28 cellular contexts compared by ENCODE assay signal in the genomic region with DNA sequence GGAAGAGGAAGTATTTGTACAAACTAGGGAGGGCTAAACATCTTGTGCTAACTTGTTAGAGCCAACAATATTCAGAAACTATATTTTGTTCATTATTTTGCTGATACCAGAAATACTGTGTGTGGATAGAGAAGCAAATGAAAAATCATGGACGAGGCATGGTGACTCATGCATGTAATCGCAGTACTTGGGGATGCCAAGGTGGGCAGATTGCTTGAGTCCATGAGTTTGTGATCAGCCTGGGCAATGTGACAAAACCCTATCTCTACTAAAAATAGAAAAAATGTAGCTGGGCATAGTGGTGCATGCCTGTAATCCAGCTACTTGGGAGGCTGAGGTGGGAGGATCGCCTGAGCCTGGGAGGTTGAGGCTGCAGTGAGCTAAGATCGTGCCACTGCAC. TPM values are rescaled to one million over a fixed set of nuclear protein-coding genes. Genes with fewer than 3 reads are reported as not detected.
DNase-seq lines count a peak whose midpoint lies in the region; ATAC-seq, FAIRE-seq and TF ChIP-seq lines count a peak whose summit lies in the region.
"Had no signal": no experiment of that assay in that cellular context is flagged by ENCODE, and none has a peak within 500 bp of the region (broad histone marks: within the 10 kb centered on the region; RNA-seq: fewer than 3 reads in every experiment).

No MANE protein-coding gene starts in this region.

- H2AK9ac ChIP-seq in IMR-90 (replicated peaks; ENCODE audit: low read depth, low read length, poor library complexity): no peak overlapping the region

- TF ChIP-seq EP300 in K562 (IDR thresholded peaks at IDR 0.05; ENCODE audit: low read length): no peak

- TF ChIP-seq CTCF in IMR-90 (conservative IDR thresholded peaks at IDR 0.05; ENCODE audit: low read depth, low read length): no peak
- TF ChIP-seq CTCF in K562 (IDR thresholded peaks at IDR 0.05 in 2 of 3, conservative IDR thresholded peaks at IDR 0.05 in 1 of 3; ENCODE audit: insufficient read depth in 2 of 3, low read depth in 1 of 3, low read length in 3 of 3): no peak

- intact Hi-C loops in IMR-90 (cut with micrococcal nuclease): no loop called here
- intact Hi-C loops in K562 (cut with micrococcal nuclease): loop anchor here (10.0 kb wide), 1 partner anchor 55 kb away; the partner anchor contains the start of gene NSUN4

- no peak overlapping the region for H4K91ac ChIP-seq in IMR-90 (ENCODE audit: insufficient read depth, low read depth, low read length)

- H3K27ac ChIP-seq in IMR-90 (ENCODE audit: insufficient read depth, low read length): no peak overlapping the region
- no peak overlapping the region for H3K27ac ChIP-seq in K562 (ENCODE audit: extremely low read depth, low read depth, low read length)
- H3K27ac ChIP-seq: HL-60, tibial artery, vagina had no signal

- H3K14ac ChIP-seq in IMR-90 (replicated peaks; ENCODE audit: low read depth, low read length): peak overlapping the region; percentile 58; the same call in 1 of the 2 replicates

- H3K27me3 ChIP-seq in IMR-90 (ENCODE audit: control insufficient read depth, insufficient read depth, low read length) (no peaks in the 10 kb centered on the region), K562 (ENCODE audit: control insufficient read depth in 2 of 2, insufficient read depth in 2 of 2, low read length in 2 of 2) (no peaks in the 10 kb centered on the region)
- H3K27me3 ChIP-seq: BLaER1 treated with 17β-estradiol and CSF1 and Interleukin-3, amounts not matched to agents 10 nM and 100 nM; tibial artery; vagina had no signal

- H3K23ac ChIP-seq in IMR-90 (ENCODE audit: low read depth, low read length): no peak overlapping the region

- peak overlapping the region; percentile 51 for H3K27ac Mint-ChIP-seq in activated naive CD8-positive, alpha-beta T cell treated with anti-CD3 and anti-CD28 coated beads, Interleukin-2, amount 10 ng/mL, durations not matched to agents 7 days and 5 days
- H3K27ac Mint-ChIP-seq in activated naive CD8-positive, alpha-beta T cell treated with anti-CD3 and anti-CD28 coated beads, Interleukin-2, amount 50 U/mL, for 24 hours: no peak overlapping the region
- H3K27ac Mint-ChIP-seq: activated B cell treated with CpG ODN at 0.5 μM for 24 hours; activated naive CD4-positive, alpha-beta T cell treated with anti-CD3 and anti-CD28 coated beads, Interleukin-2, amount 50 U/mL, for 72 hours; activated T-helper 2 cell treated with anti-CD3 and anti-CD28 coated beads, Interferon-gamma antibody, Interleukin-2, Interleukin-4, amounts not matched to agents 10 μg/mL and 5 μg/mL and 100 μg/mL, durations not matched to agents 14 hours and 24 hours and 36 hours; memory B cell; nephron had no signal

- no peak overlapping the region for H3K56ac ChIP-seq in IMR-90 (ENCODE audit: extremely low read depth, insufficient read depth, low read length)

- H3K9ac ChIP-seq in IMR-90 (ENCODE audit: low read depth, low read length): no peak overlapping the region
- H3K9ac ChIP-seq in K562 (ENCODE audit: insufficient read depth in 1 of 2, low read depth in 2 of 2, low read length in 2 of 2): no peak overlapping the region
- H3K9ac ChIP-seq: BLaER1 treated with 17β-estradiol and CSF1 and Interleukin-3, amounts not matched to agents 10 nM and 100 nM had no signal

- peaks cover 24% of the 10 kb centered on the region for H3K4me1 Mint-ChIP-seq in activated naive CD8-positive, alpha-beta T cell treated with anti-CD3 and anti-CD28 coated beads, Interleukin-2, amount 10 ng/mL, durations not matched to agents 7 days and 5 days
- peaks cover 10% of the 10 kb centered on the region for H3K4me1 Mint-ChIP-seq in activated naive CD8-positive, alpha-beta T cell treated with anti-CD3 and anti-CD28 coated beads, Interleukin-2, amount 50 U/mL, for 24 hours
- H3K4me1 Mint-ChIP-seq: activated B cell treated with CpG ODN at 0.5 μM for 24 hours, memory B cell had no signal

- WGBS in IMR-90 (ENCODE audit: extremely low coverage in 2 of 2, insufficient read length in 1 of 2), 2 experiments: no CpG with 5 or more reads among the region's 4 CpGs
- 87% methylated on average over 4 of the region's 4 CpGs for WGBS in K562 (ENCODE audit: insufficient coverage, low coverage, missing lambda C conversion rate)

- no peak overlapping the region for H3K18ac ChIP-seq in IMR-90 (ENCODE audit: low read depth, low read length)

- H4K20me1 ChIP-seq in IMR-90 (ENCODE audit: insufficient read depth, low read length) (peaks cover 25% of the 10 kb centered on the region), K562 (replicated peaks; ENCODE audit: control insufficient read depth, insufficient read depth, low read length) (no peaks in the 10 kb centered on the region)

- no peaks in the 10 kb centered on the region for H3K9me3 Mint-ChIP-seq in activated naive CD8-positive, alpha-beta T cell treated with anti-CD3 and anti-CD28 coated beads, Interleukin-2, amount 10 ng/mL, durations not matched to agents 7 days and 5 days
- H3K9me3 Mint-ChIP-seq in activated naive CD8-positive, alpha-beta T cell treated with anti-CD3 and anti-CD28 coated beads, Interleukin-2, amount 50 U/mL, for 24 hours: no peaks in the 10 kb centered on the region
- H3K9me3 Mint-ChIP-seq: activated B cell treated with CpG ODN at 0.5 μM for 24 hours; activated naive CD4-positive, alpha-beta T cell treated with anti-CD3 and anti-CD28 coated beads, Interleukin-2, amount 50 U/mL, for 72 hours; activated T-helper 2 cell treated with anti-CD3 and anti-CD28 coated beads, Interferon-gamma antibody, Interleukin-2, Interleukin-4, amounts not matched to agents 10 μg/mL and 5 μg/mL and 100 μg/mL, durations not matched to agents 14 hours and 24 hours and 36 hours; memory B cell; nephron had no signal

- no peak overlapping the region for H3K4me3 Mint-ChIP-seq in activated naive CD8-positive, alpha-beta T cell treated with anti-CD3 and anti-CD28 coated beads, Interleukin-2, amount 10 ng/mL, durations not matched to agents 7 days and 5 days
- H3K4me3 Mint-ChIP-seq in activated naive CD8-positive, alpha-beta T cell treated with anti-CD3 and anti-CD28 coated beads, Interleukin-2, amount 50 U/mL, for 24 hours: no peak overlapping the region
- H3K4me3 Mint-ChIP-seq: activated B cell treated with CpG ODN at 0.5 μM for 24 hours, memory B cell, nephron had no signal

- no peak for FAIRE-seq in K562 (lab: Jason Lieb, UNC)
- FAIRE-seq: bronchial epithelial cell, colon, H54, islet of Langerhans had no signal

- H3K27me3 Mint-ChIP-seq in activated naive CD8-positive, alpha-beta T cell treated with anti-CD3 and anti-CD28 coated beads, Interleukin-2, amount 10 ng/mL, durations not matched to agents 7 days and 5 days: no peaks in the 10 kb centered on the region
- H3K27me3 Mint-ChIP-seq in activated naive CD8-positive, alpha-beta T cell treated with anti-CD3 and anti-CD28 coated beads, Interleukin-2, amount 50 U/mL, for 24 hours: no peaks in the 10 kb centered on the region
- H3K27me3 Mint-ChIP-seq: activated B cell treated with CpG ODN at 0.5 μM for 24 hours, memory B cell had no signal

- DNase-seq in activated naive CD8-positive, alpha-beta T cell treated with anti-CD3 and anti-CD28 coated beads, Interleukin-2, amount 10 ng/mL, durations not matched to agents 7 days and 5 days: no peak
- no peak for DNase-seq in activated naive CD8-positive, alpha-beta T cell treated with anti-CD3 and anti-CD28 coated beads, Interleukin-2, amount 50 U/mL, for 24 hours
- DNase-seq in IMR-90: peak; percentile 31
- no peak for DNase-seq in K562 (ENCODE audit: extremely low read depth in 1 of 4, low spot score in 3 of 4)
- DNase-seq: activated B cell treated with CpG ODN at 0.5 μM for 24 hours; activated CD4-positive, alpha-beta T cell treated with anti-CD3 and anti-CD28 coated beads, Interleukin-2, amount 50 U/mL, for 1 hour; anterior cingulate cortex; effector CD4-positive, alpha-beta T cell; glutamatergic neuron; Karpas-422; RPMI8226; stimulated activated CD4-positive, alpha-beta T cell treated with anti-CD3 and anti-CD28 coated beads, Interleukin-4, amount 100 ng/mL, for 1 hour; tibial artery had no signal

- ATAC-seq in activated naive CD8-positive, alpha-beta T cell treated with anti-CD3 and anti-CD28 coated beads, Interleukin-2, amount 10 ng/mL, durations not matched to agents 7 days and 5 days (ENCODE audit: low read depth): no peak
- ATAC-seq in activated naive CD8-positive, alpha-beta T cell treated with anti-CD3 and anti-CD28 coated beads, Interleukin-2, amount 50 U/mL, for 24 hours: no peak
- no peak for ATAC-seq in IMR-90 (ENCODE audit: low read depth)
- no peak for ATAC-seq in K562
- no peak for ATAC-seq in HG03108 (IDR thresholded peaks at IDR 0.05; ENCODE audit: unreplicated experiment)
- no peak for ATAC-seq in GM18873 (IDR thresholded peaks at IDR 0.05; ENCODE audit: low FRiP score, unreplicated experiment)
- no peak for ATAC-seq in GM21423 (IDR thresholded peaks at IDR 0.05; ENCODE audit: unreplicated experiment)
- ATAC-seq: activated naive CD4-positive, alpha-beta T cell treated with anti-CD3 and anti-CD28 coated beads, Interleukin-2, amount 50 U/mL, for 72 hours; left lobe of liver had no signal

- no peak for TF ChIP-seq POLR2A in IMR-90 (IDR thresholded peaks at IDR 0.05; ENCODE audit: low read depth, low read length)
- TF ChIP-seq POLR2A in K562 (conservative IDR thresholded peaks at IDR 0.05): no peak

- H3K79me2 ChIP-seq in K562 (ENCODE audit: control insufficient read depth, insufficient read depth, low read length): no peaks in the 10 kb centered on the region

- no peak overlapping the region for H4K8ac ChIP-seq in IMR-90 (ENCODE audit: low read depth in 2 of 2, low read length in 2 of 2)

- H2BK5ac ChIP-seq in IMR-90 (ENCODE audit: low read depth, low read length, poor library complexity, severe bottlenecking): no peak overlapping the region

- peaks cover 39% of the 10 kb centered on the region for H3K36me3 ChIP-seq in IMR-90 (ENCODE audit: control insufficient read depth, insufficient read depth, low read length)
- peaks cover 64% of the 10 kb centered on the region for H3K36me3 ChIP-seq in K562 (ENCODE audit: control insufficient read depth, insufficient read depth, low read length)

- TF ChIP-seq RAD21 in IMR-90 (IDR thresholded peaks at IDR 0.05; ENCODE audit: low read length): no peak
- no peak for TF ChIP-seq RAD21 in K562 (CRISPR knock-in tag; conservative IDR thresholded peaks at IDR 0.05 in 1 of 2, IDR thresholded peaks at IDR 0.05 in 1 of 2)

- H3K4me3 ChIP-seq in IMR-90 (ENCODE audit: insufficient read depth, low read depth, low read length) (no peak overlapping the region), K562 (no peak overlapping the region)
- H3K4me3 ChIP-seq: BLaER1 treated with 17β-estradiol and CSF1 and Interleukin-3, amounts not matched to agents 10 nM and 100 nM; tibial artery; vagina had no signal

- no peak overlapping the region for H3K4ac ChIP-seq in IMR-90 (ENCODE audit: low read depth, low read length)

- peaks cover 10% of the 10 kb centered on the region for H3K4me1 ChIP-seq in IMR-90 (ENCODE audit: control insufficient read depth, insufficient read depth, low read length)
- H3K4me1 ChIP-seq in K562 (replicated peaks in 1 of 2; ENCODE audit: control insufficient read depth in 2 of 2, insufficient read depth in 2 of 2, low read length in 2 of 2): peaks cover 16 to 25% of the 10 kb centered on the region in 2 experiments; a peak in 3 of 5 replicates
- H3K4me1 ChIP-seq: tibial artery, vagina had no signal

- H2AFZ ChIP-seq in IMR-90 (replicated peaks; ENCODE audit: low read length, poor library complexity): no peak overlapping the region
- H2AFZ ChIP-seq in K562 (ENCODE audit: low read depth, low read length): no peak overlapping the region

- no peak overlapping the region for H4K5ac ChIP-seq in IMR-90 (ENCODE audit: low read depth, low read length)

- no peaks in the 10 kb centered on the region for H3K9me3 ChIP-seq in IMR-90 (ENCODE audit: control insufficient read depth, insufficient read depth, low read length)
- no peaks in the 10 kb centered on the region for H3K9me3 ChIP-seq in K562 (replicated peaks; ENCODE audit: control insufficient read depth, insufficient read depth, low read depth, low read length)
- H3K9me3 ChIP-seq: BLaER1 treated with 17β-estradiol and CSF1 and Interleukin-3, amounts not matched to agents 10 nM and 100 nM; tibial artery; vagina had no signal

- H2BK120ac ChIP-seq in IMR-90 (ENCODE audit: low read depth, low read length): no peak overlapping the region

- CTCF ChIA-PET in IMR-90 (lab: Yijun Ruan, JAX) (interaction anchor here (1.1 kb wide), 1 partner anchor 45 kb away, joined by 4 read pairs; no protein-coding TSS in a partner anchor), K562 (lab: Yijun Ruan, JAX; ENCODE audit: low intra/inter-chr PET ratio) (no interaction called here)

- no peak overlapping the region for H2BK20ac ChIP-seq in IMR-90 (ENCODE audit: low read depth, low read length)

- no peak overlapping the region for H2AK5ac ChIP-seq in IMR-90 (ENCODE audit: low read depth, low read length)

- no peak overlapping the region for H2BK15ac ChIP-seq in IMR-90 (ENCODE audit: low read depth, low read length)

- POLR2A ChIA-PET in activated naive CD8-positive, alpha-beta T cell treated with anti-CD3 and anti-CD28 coated beads, Interleukin-2, amount 10 ng/mL, durations not matched to agents 7 days and 5 days (lab: Charles Lee): interaction anchor here (0.5 to 3.0 kb wide), 4 partner anchors 9 to 45 kb away, joined by 3 to 14 read pairs (median 4); partner anchors contain the start of genes LRRC41 and UQCRH
- POLR2A ChIA-PET in IMR-90 (lab: Charles Lee; ENCODE audit: unreplicated experiment) (no interaction called here), K562 (lab: Yijun Ruan, JAX) (interaction anchor here (0.6 to 22.6 kb wide), 10 partner anchors 1 to 101 kb away, joined by 3 to 410 read pairs (median 5); partner anchors contain the start of genes LRRC41 and UQCRH)

- H3K4me2 ChIP-seq in IMR-90 (ENCODE audit: low read depth, low read length) (no peak overlapping the region), K562 (ENCODE audit: insufficient read depth, low read length) (no peak overlapping the region)

- dilution Hi-C loops in IMR-90 (cut with HindIII; ENCODE audit: low sequenced_read_pairs, unreplicated experiment): no loop called here

- H3K36me3 Mint-ChIP-seq in activated naive CD8-positive, alpha-beta T cell treated with anti-CD3 and anti-CD28 coated beads, Interleukin-2, amount 10 ng/mL, durations not matched to agents 7 days and 5 days: peaks cover 20% of the 10 kb centered on the region
- peaks cover 29% of the 10 kb centered on the region for H3K36me3 Mint-ChIP-seq in activated naive CD8-positive, alpha-beta T cell treated with anti-CD3 and anti-CD28 coated beads, Interleukin-2, amount 50 U/mL, for 24 hours (ENCODE audit: low read depth)

- peaks cover 31 to 66% of the 10 kb centered on the region in 2 experiments for H3K79me1 ChIP-seq in IMR-90 (ENCODE audit: low read depth in 1 of 2, low read length in 2 of 2)

- BruUV-seq in IMR-90 (replicated peaks; lab: Mats Ljungman, UMichigan): no TSS peak
- BruUV-seq in K562 (replicated peaks; lab: Mats Ljungman, UMichigan): no TSS peak

- in situ Hi-C loops in IMR-90 (cut with MboI; ENCODE audit: low sequenced_read_pairs) (no loop called here), K562 (cut with MboI) (no loop called here)

- peaks cover 7% of the 10 kb centered on the region for H3K9me1 ChIP-seq in IMR-90 (ENCODE audit: insufficient read depth, low read length)
- no peaks in the 10 kb centered on the region for H3K9me1 ChIP-seq in K562 (ENCODE audit: control insufficient read depth, insufficient read depth, low read length)

RNA-seq across cellular contexts. Expression of gene LRRC41, which starts 13.4 kb away (rescaled TPM):
- 10 to 100 TPM; 36.8 to 38.8 TPM for total RNA-seq in activated naive CD8-positive, alpha-beta T cell treated with anti-CD3 and anti-CD28 coated beads, Interleukin-2, amount 10 ng/mL, durations not matched to agents 7 days and 5 days
- total RNA-seq in IMR-90 (2012; rRNA removed): 62.5 and 67.6 TPM in 2 replicates
- 81.1 and 83.2 TPM in 2 replicates for polyA plus RNA-seq in IMR-90 (2012; rRNA removed)
- 53.0 and 85.3 TPM in 2 replicates for polyA plus RNA-seq in IMR-90 (2012; cell fraction: cytosol; rRNA removed)
- 102 and 130 TPM in 2 replicates for polyA plus RNA-seq in IMR-90 (2012; cell fraction: nucleus; rRNA removed; ENCODE audit: low replicate concordance)
- 66.5 and 77.9 TPM in 2 replicates for total RNA-seq in K562 (2011; cell fraction: chromatin; rRNA removed; ENCODE audit: low replicate concordance)
- total RNA-seq in K562 (2011; cell fraction: nucleolus; rRNA removed): 55.3 and 56.5 TPM in 2 replicates
- 56.4 and 78.1 TPM in 2 replicates for total RNA-seq in K562 (2011; cell fraction: nucleoplasm; rRNA removed)
- 49.0 and 61.0 TPM in 2 replicates for total RNA-seq in K562 (2014; rRNA removed)
- 27.2 and 30.7 TPM in 2 replicates for total RNA-seq in K562 (2014; rRNA removed; fragmentation: Illumina TruSeq; extraction: Trizol)
- total RNA-seq in K562 (2015; rRNA removed; fragmentation: Illumina TruSeq; extraction: Trizol): 47.1 and 49.7 TPM in 2 replicates
- total RNA-seq in K562 (2021): 64.3 and 64.7 TPM in 2 replicates
- 39.6 and 70.2 TPM in 2 replicates for polyA plus RNA-seq in K562 (2011; rRNA removed)
- 74.3 and 85.0 TPM in 2 replicates for polyA plus RNA-seq in K562 (2011; cell fraction: cytosol; rRNA removed)
- 66.4 and 77.5 TPM in 2 replicates for polyA plus RNA-seq in K562 (2011; cell fraction: nucleus; rRNA removed)
- polyA plus RNA-seq in K562 (2012): 36.7 and 72.3 TPM in 2 replicates
- 52.3 and 56.7 TPM in 2 replicates for polyA plus RNA-seq in K562 (2014; fragmentation: Illumina TruSeq; extraction: Trizol)
- 10 to 100 TPM; 10.5 to 11.7 TPM for polyA plus RNA-seq in K562 (2014; fragmentation: Nextera tagmentation; extraction: Ambion mirVana)
- polyA plus RNA-seq in K562 (2014; rRNA removed): 44.2 and 50.0 TPM in 2 replicates
- polyA minus RNA-seq in K562 (2011; rRNA and poly(A)+ RNA removed): 37.4 and 44.6 TPM in 2 replicates
- polyA minus RNA-seq in K562 (2011; cell fraction: cytosol; rRNA and poly(A)+ RNA removed): 44.1 and 45.1 TPM in 2 replicates
- 33.0 and 46.3 TPM in 2 replicates for polyA minus RNA-seq in K562 (2011; cell fraction: nucleus; rRNA and poly(A)+ RNA removed)

RNA-seq across cellular contexts. Expression of gene UQCRH, which starts 13.5 kb away (rescaled TPM):
- total RNA-seq in activated naive CD8-positive, alpha-beta T cell treated with anti-CD3 and anti-CD28 coated beads, Interleukin-2, amount 10 ng/mL, durations not matched to agents 7 days and 5 days: 100 to 1,000 TPM; 250 to 260 TPM
- 347 and 738 TPM in 2 replicates for total RNA-seq in IMR-90 (2012; rRNA removed)
- polyA plus RNA-seq in IMR-90 (2012; rRNA removed): 535 and 736 TPM in 2 replicates
- polyA plus RNA-seq in IMR-90 (2012; cell fraction: cytosol; rRNA removed): 166 and 447 TPM in 2 replicates
- polyA plus RNA-seq in IMR-90 (2012; cell fraction: nucleus; rRNA removed; ENCODE audit: low replicate concordance): 31.1 and 246 TPM in 2 replicates
- 185 and 351 TPM in 2 replicates for total RNA-seq in K562 (2011; cell fraction: chromatin; rRNA removed; ENCODE audit: low replicate concordance)
- 205 and 247 TPM in 2 replicates for total RNA-seq in K562 (2011; cell fraction: nucleolus; rRNA removed)
- total RNA-seq in K562 (2011; cell fraction: nucleoplasm; rRNA removed): 458 and 624 TPM in 2 replicates
- 2,410 and 3,306 TPM in 2 replicates for total RNA-seq in K562 (2014; rRNA removed)
- 2,696 and 2,943 TPM in 2 replicates for total RNA-seq in K562 (2014; rRNA removed; fragmentation: Illumina TruSeq; extraction: Trizol)
- 1,782 and 1,893 TPM in 2 replicates for total RNA-seq in K562 (2015; rRNA removed; fragmentation: Illumina TruSeq; extraction: Trizol)
- total RNA-seq in K562 (2021): 1,267 and 1,360 TPM in 2 replicates
- polyA plus RNA-seq in K562 (2011; rRNA removed): 2,284 and 2,713 TPM in 2 replicates
- 724 and 2,858 TPM in 2 replicates for polyA plus RNA-seq in K562 (2011; cell fraction: cytosol; rRNA removed)
- 272 and 676 TPM in 2 replicates for polyA plus RNA-seq in K562 (2011; cell fraction: nucleus; rRNA removed)
- 1,181 and 2,353 TPM in 2 replicates for polyA plus RNA-seq in K562 (2012)
- 1,923 and 1,965 TPM in 2 replicates for polyA plus RNA-seq in K562 (2014; fragmentation: Illumina TruSeq; extraction: Trizol)
- 1,000 to 10,000 TPM; 4,348 to 5,184 TPM for polyA plus RNA-seq in K562 (2014; fragmentation: Nextera tagmentation; extraction: Ambion mirVana)
- polyA plus RNA-seq in K562 (2014; rRNA removed): 1,877 and 2,534 TPM in 2 replicates
- polyA minus RNA-seq in K562 (2011; rRNA and poly(A)+ RNA removed): 762 and 899 TPM in 2 replicates
- polyA minus RNA-seq in K562 (2011; cell fraction: cytosol; rRNA and poly(A)+ RNA removed): 241 and 256 TPM in 2 replicates
- 65.4 and 198 TPM in 2 replicates for polyA minus RNA-seq in K562 (2011; cell fraction: nucleus; rRNA and poly(A)+ RNA removed)

RNA-seq across cellular contexts. Expression of gene RAD54L, which starts 42.4 kb away (rescaled TPM):
- total RNA-seq in activated naive CD8-positive, alpha-beta T cell treated with anti-CD3 and anti-CD28 coated beads, Interleukin-2, amount 10 ng/mL, durations not matched to agents 7 days and 5 days: 10 to 100 TPM; 47.9 to 50.8 TPM
- total RNA-seq in IMR-90 (2012; rRNA removed) (4.7 and 4.8 TPM in 2 replicates), K562 (2014; rRNA removed) (33.1 and 37.5 TPM in 2 replicates), K562 (2014; rRNA removed; fragmentation: Illumina TruSeq; extraction: Trizol) (19.9 and 25.3 TPM in 2 replicates), K562 (2015; rRNA removed; fragmentation: Illumina TruSeq; extraction: Trizol) (30.9 and 31.2 TPM in 2 replicates), K562 (2021) (67.0 and 72.7 TPM in 2 replicates)
- polyA plus RNA-seq in IMR-90 (2012; rRNA removed) (10.6 and 10.7 TPM in 2 replicates), K562 (2011; rRNA removed) (17.9 and 38.9 TPM in 2 replicates), K562 (2014; fragmentation: Illumina TruSeq; extraction: Trizol) (77.7 and 80.1 TPM in 2 replicates), K562 (2014; fragmentation: Nextera tagmentation; extraction: Ambion mirVana) (10 to 100 TPM; 37.1 to 92.3 TPM), K562 (2014; rRNA removed) (38.2 and 43.9 TPM in 2 replicates)
- 4.1 and 9.9 TPM in 2 replicates for polyA plus RNA-seq in IMR-90 (2012; cell fraction: cytosol; rRNA removed)
- 20.5 and 33.8 TPM in 2 replicates for polyA plus RNA-seq in IMR-90 (2012; cell fraction: nucleus; rRNA removed; ENCODE audit: low replicate concordance)
- 121 and 199 TPM in 2 replicates for total RNA-seq in K562 (2011; cell fraction: chromatin; rRNA removed; ENCODE audit: low replicate concordance)
- total RNA-seq in K562 (2011; cell fraction: nucleolus; rRNA removed): 90.1 and 94.5 TPM in 2 replicates
- total RNA-seq in K562 (2011; cell fraction: nucleoplasm; rRNA removed): 71.5 and 90.3 TPM in 2 replicates
- polyA plus RNA-seq in K562 (2011; cell fraction: cytosol; rRNA removed): 25.3 and 30.2 TPM in 2 replicates
- polyA plus RNA-seq in K562 (2011; cell fraction: nucleus; rRNA removed): 141 and 147 TPM in 2 replicates
- 41.9 and 42.0 TPM in 2 replicates for polyA plus RNA-seq in K562 (2012)
- 23.8 and 25.3 TPM in 2 replicates for polyA minus RNA-seq in K562 (2011; rRNA and poly(A)+ RNA removed)
- polyA minus RNA-seq in K562 (2011; cell fraction: cytosol; rRNA and poly(A)+ RNA removed): 21.7 and 27.2 TPM in 2 replicates
- 27.9 and 34.2 TPM in 2 replicates for polyA minus RNA-seq in K562 (2011; cell fraction: nucleus; rRNA and poly(A)+ RNA removed)

RNA-seq across cellular contexts. Expression of gene NSUN4, which starts 50.6 kb away (rescaled TPM):
- total RNA-seq in activated naive CD8-positive, alpha-beta T cell treated with anti-CD3 and anti-CD28 coated beads, Interleukin-2, amount 10 ng/mL, durations not matched to agents 7 days and 5 days: 10 to 100 TPM; 23.2 to 24.9 TPM
- total RNA-seq in IMR-90 (2012; rRNA removed) (10.9 and 11.9 TPM in 2 replicates), K562 (2014; rRNA removed) (33.4 and 37.0 TPM in 2 replicates), K562 (2014; rRNA removed; fragmentation: Illumina TruSeq; extraction: Trizol) (34.1 and 39.0 TPM in 2 replicates), K562 (2015; rRNA removed; fragmentation: Illumina TruSeq; extraction: Trizol) (33.8 and 34.2 TPM in 2 replicates), K562 (2021) (43.3 and 44.4 TPM in 2 replicates)
- polyA plus RNA-seq in IMR-90 (2012; rRNA removed) (11.6 and 13.0 TPM in 2 replicates), K562 (2011; rRNA removed) (60.2 and 65.6 TPM in 2 replicates), K562 (2014; fragmentation: Illumina TruSeq; extraction: Trizol) (47.8 and 47.9 TPM in 2 replicates), K562 (2014; fragmentation: Nextera tagmentation; extraction: Ambion mirVana) (10 to 100 TPM; 47.3 to 54.9 TPM), K562 (2014; rRNA removed) (43.5 and 46.3 TPM in 2 replicates)
- polyA plus RNA-seq in IMR-90 (2012; cell fraction: cytosol; rRNA removed): 12.8 and 16.1 TPM in 2 replicates
- 12.0 and 17.3 TPM in 2 replicates for polyA plus RNA-seq in IMR-90 (2012; cell fraction: nucleus; rRNA removed; ENCODE audit: low replicate concordance)
- total RNA-seq in K562 (2011; cell fraction: chromatin; rRNA removed; ENCODE audit: low replicate concordance): 126 and 174 TPM in 2 replicates
- total RNA-seq in K562 (2011; cell fraction: nucleolus; rRNA removed): 97.2 and 98.2 TPM in 2 replicates
- 106 and 123 TPM in 2 replicates for total RNA-seq in K562 (2011; cell fraction: nucleoplasm; rRNA removed)
- 53.3 and 69.6 TPM in 2 replicates for polyA plus RNA-seq in K562 (2011; cell fraction: cytosol; rRNA removed)
- 43.8 and 46.3 TPM in 2 replicates for polyA plus RNA-seq in K562 (2011; cell fraction: nucleus; rRNA removed)
- 37.5 and 42.1 TPM in 2 replicates for polyA plus RNA-seq in K562 (2012)
- polyA minus RNA-seq in K562 (2011; rRNA and poly(A)+ RNA removed): 113 and 133 TPM in 2 replicates
- polyA minus RNA-seq in K562 (2011; cell fraction: cytosol; rRNA and poly(A)+ RNA removed): 44.5 and 46.0 TPM in 2 replicates
- polyA minus RNA-seq in K562 (2011; cell fraction: nucleus; rRNA and poly(A)+ RNA removed): 24.6 and 44.7 TPM in 2 replicates
